Comparison of ENCODE assay signal across 8 cellular contexts in the genomic region with DNA sequence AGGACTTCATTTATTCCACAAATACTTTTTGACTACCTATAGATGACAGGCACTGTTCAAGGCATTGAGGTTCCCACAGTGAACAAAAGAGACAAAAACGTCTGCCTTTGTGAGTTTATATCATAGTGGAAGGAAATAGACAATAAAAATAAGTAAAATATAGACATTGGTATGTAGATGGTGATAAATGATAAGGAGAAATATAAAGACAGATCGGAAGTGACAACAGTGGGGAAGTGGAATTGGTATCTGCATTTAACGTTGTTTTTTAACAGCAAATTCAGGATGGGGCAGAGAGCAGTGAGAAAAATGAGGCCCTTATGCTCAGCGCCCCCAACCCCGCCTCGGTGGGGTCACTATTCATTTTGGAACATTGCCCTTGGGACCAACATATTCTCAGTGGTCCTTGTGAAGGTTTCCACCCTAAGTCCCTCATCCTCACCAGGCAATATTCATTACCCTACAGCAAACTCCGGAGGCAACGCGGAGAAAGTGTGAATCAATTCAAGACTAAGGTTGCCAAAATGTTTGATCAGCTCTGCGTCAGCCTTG. TPM values are rescaled to one million over a fixed set of nuclear protein-coding genes. Genes with fewer than 3 reads are reported as not detected.
DNase-seq lines count a peak whose midpoint lies in the region; ATAC-seq lines count a peak whose summit lies in the region.

No MANE protein-coding gene starts in this region.

- no peaks in the 10 kb centered on the region for H3K9me3 Mint-ChIP-seq in CD8-positive, alpha-beta memory T cell
- H3K9me3 Mint-ChIP-seq in central memory CD8-positive, alpha-beta T cell = no peaks in the 10 kb centered on the region
- H3K9me3 Mint-ChIP-seq in natural killer cell treated with Interleukin-12 subunit alpha and Interleukin-12 subunit beta and Interleukin-15 and Interleukin-18, amount 100 ng/mL, for 72 hours = no peaks in the 10 kb centered on the region

- peak overlapping the region; percentile 84 for H3K27ac ChIP-seq in CD8-positive, alpha-beta memory T cell (ENCODE audit: low read depth, low read length)

- H3K27me3 Mint-ChIP-seq in CD8-positive, alpha-beta memory T cell = no peaks in the 10 kb centered on the region
- no peaks in the 10 kb centered on the region for H3K27me3 Mint-ChIP-seq in central memory CD8-positive, alpha-beta T cell
- no peaks in the 10 kb centered on the region for H3K27me3 Mint-ChIP-seq in natural killer cell treated with Interleukin-12 subunit alpha and Interleukin-12 subunit beta and Interleukin-15 and Interleukin-18, amount 100 ng/mL, for 72 hours

- H3K36me3 Mint-ChIP-seq in CD8-positive, alpha-beta memory T cell = peaks cover 5 to 37% (median 17%) of the 10 kb centered on the region in 3 donors
- H3K36me3 Mint-ChIP-seq in central memory CD8-positive, alpha-beta T cell (ENCODE audit: insufficient read depth) = peaks cover 35% of the 10 kb centered on the region
- peaks cover 27% of the 10 kb centered on the region for H3K36me3 Mint-ChIP-seq in natural killer cell treated with Interleukin-12 subunit alpha and Interleukin-12 subunit beta and Interleukin-15 and Interleukin-18, amount 100 ng/mL, for 72 hours

- POLR2A ChIA-PET in CD8-positive, alpha-beta memory T cell (lab: Charles Lee) = interaction anchor here (1.1 to 2.0 kb wide), 3 partner anchors 15 to 438 kb away, joined by 4 to 24 read pairs (median 4); a partner anchor contains a TSS

- no peaks in the 10 kb centered on the region for H3K9me3 ChIP-seq in CD8-positive, alpha-beta memory T cell (ENCODE audit: low read length)

- peaks cover 3% of the 10 kb centered on the region for H3K36me3 ChIP-seq in CD8-positive, alpha-beta memory T cell (ENCODE audit: insufficient read depth, low read length)

- H3K27ac Mint-ChIP-seq in CD8-positive, alpha-beta memory T cell = peak overlapping the region; percentile 92 to 100 (median 97)
- peak overlapping the region; percentile 99 for H3K27ac Mint-ChIP-seq in central memory CD8-positive, alpha-beta T cell (ENCODE audit: low read depth)
- H3K27ac Mint-ChIP-seq in natural killer cell treated with Interleukin-12 subunit alpha and Interleukin-12 subunit beta and Interleukin-15 and Interleukin-18, amount 100 ng/mL, for 72 hours = peak overlapping the region; percentile 84 to 97

- CTCF ChIA-PET in CD8-positive, alpha-beta memory T cell (lab: Charles Lee) = interaction anchor here (1.0 to 7.4 kb wide), 8 partner anchors 53 to 335 kb away, joined by 3 to 115 read pairs (median 4); no protein-coding TSS in a partner anchor

- peak; percentile 7 for ATAC-seq in HG03460 (IDR thresholded peaks at IDR 0.05; ENCODE audit: unreplicated experiment)
- no peak for ATAC-seq in central memory CD8-positive, alpha-beta T cell (replicated peaks; ENCODE audit: extremely low read depth, poor library complexity, severe bottlenecking)
- ATAC-seq in natural killer cell treated with Interleukin-12 subunit alpha and Interleukin-12 subunit beta and Interleukin-15 and Interleukin-18, amount 100 ng/mL, for 72 hours = no peak
- no peak for ATAC-seq in GM21447 (IDR thresholded peaks at IDR 0.05; ENCODE audit: unreplicated experiment)

- no peaks in the 10 kb centered on the region for H3K27me3 ChIP-seq in CD8-positive, alpha-beta memory T cell (ENCODE audit: insufficient read depth, low read length, poor library complexity, severe bottlenecking)

- no peak for DNase-seq in CD8-positive, alpha-beta memory T cell
- DNase-seq in central memory CD8-positive, alpha-beta T cell (ENCODE audit: low spot score in 2 of 2) = no peak
- DNase-seq in natural killer cell treated with Interleukin-12 subunit alpha and Interleukin-12 subunit beta and Interleukin-15 and Interleukin-18, amount 100 ng/mL, for 72 hours (ENCODE audit: low spot score) = no peak
- no peak for DNase-seq in stimulated activated CD4-positive, alpha-beta T cell treated with anti-CD3 and anti-CD28 coated beads, Interleukin-12 subunit alpha, Interleukin-12 subunit beta, amount 100 ng/mL, for 4 hours
- DNase-seq in NK-92 treated with Interleukin-12 subunit alpha and Interleukin-12 subunit beta, amount 100 ng/mL, for 24 hours (lab: John Stamatoyannopoulos, UW) = no peak
- DNase-seq in COR-L47 (lab: John Stamatoyannopoulos, UW) = no peak

- peaks cover 37% of the 10 kb centered on the region for H3K4me1 ChIP-seq in CD8-positive, alpha-beta memory T cell (ENCODE audit: insufficient read depth, low read length)

- peak overlapping the region; percentile 91 to 99 (median 95) for H3K4me3 Mint-ChIP-seq in CD8-positive, alpha-beta memory T cell
- H3K4me3 Mint-ChIP-seq in central memory CD8-positive, alpha-beta T cell = peak overlapping the region; percentile 87
- peak overlapping the region; percentile 91 for H3K4me3 Mint-ChIP-seq in natural killer cell treated with Interleukin-12 subunit alpha and Interleukin-12 subunit beta and Interleukin-15 and Interleukin-18, amount 100 ng/mL, for 72 hours

- peak overlapping the region; percentile 93 for H3K4me3 ChIP-seq in CD8-positive, alpha-beta memory T cell (ENCODE audit: low read length)

- H3K4me1 Mint-ChIP-seq in CD8-positive, alpha-beta memory T cell = peaks cover 48 to 56% (median 56%) of the 10 kb centered on the region in 3 donors
- H3K4me1 Mint-ChIP-seq in central memory CD8-positive, alpha-beta T cell = peaks cover 56% of the 10 kb centered on the region
- H3K4me1 Mint-ChIP-seq in natural killer cell treated with Interleukin-12 subunit alpha and Interleukin-12 subunit beta and Interleukin-15 and Interleukin-18, amount 100 ng/mL, for 72 hours (ENCODE audit: low read depth in 2 of 2) = peaks cover 35 to 44% of the 10 kb centered on the region in 2 donors

RNA-seq across cellular contexts. Expression of a gene that starts 0.6 kb away (rescaled TPM):
- total RNA-seq in CD8-positive, alpha-beta memory T cell = 10 to 100 TPM; 56.7 to 59.3 TPM
- 6.0 TPM for polyA plus RNA-seq in CD8-positive, alpha-beta memory T cell
- total RNA-seq in natural killer cell treated with Interleukin-12 subunit alpha and Interleukin-12 subunit beta and Interleukin-15 and Interleukin-18, amount 100 ng/mL, for 72 hours = 10 to 100 TPM; 44.6 to 63.5 TPM

RNA-seq across cellular contexts. Expression of a gene that starts 33.4 kb away (rescaled TPM):
- 1 to 10 TPM in 1 of 2 experiments, not detected in 1; 1.2 TPM for total RNA-seq in CD8-positive, alpha-beta memory T cell
- polyA plus RNA-seq in CD8-positive, alpha-beta memory T cell = 1.6 TPM
- 1 to 10 TPM; 3.0 to 3.1 TPM for total RNA-seq in natural killer cell treated with Interleukin-12 subunit alpha and Interleukin-12 subunit beta and Interleukin-15 and Interleukin-18, amount 100 ng/mL, for 72 hours

RNA-seq across cellular contexts. Expression of a gene that starts 52.8 kb away (rescaled TPM):
- total RNA-seq in CD8-positive, alpha-beta memory T cell = 10 to 100 TPM; 51.7 to 51.9 TPM
- 1.7 TPM for polyA plus RNA-seq in CD8-positive, alpha-beta memory T cell
- total RNA-seq in natural killer cell treated with Interleukin-12 subunit alpha and Interleukin-12 subunit beta and Interleukin-15 and Interleukin-18, amount 100 ng/mL, for 72 hours = 10 to 100 TPM; 52.7 to 62.1 TPM
